Comparison of ENCODE assay signal across 13 cellular contexts in genomic region chr4:144970597-144970996, GRCh38.
DNase-seq lines count a peak whose midpoint lies in the region; ATAC-seq and TF ChIP-seq lines count a peak whose summit lies in the region.
"Had no signal": no experiment of that assay in that cellular context is flagged by ENCODE, and none has a peak within 500 bp of the region (broad histone marks: within the 10 kb centered on the region; RNA-seq: fewer than 3 reads in every experiment).

No MANE protein-coding gene starts in this region.

- no peak overlapping the region for H3K27ac Mint-ChIP-seq in MCF 10A (ENCODE audit: low read depth, unreplicated experiment)

- no peaks in the 10 kb centered on the region for H4K20me1 ChIP-seq in mammary epithelial cell (ENCODE audit: insufficient read depth, low read length)

- H3K4me3 Mint-ChIP-seq in MCF 10A (ENCODE audit: unreplicated experiment), result no peak overlapping the region
- H3K4me3 Mint-ChIP-seq: activated T-cell treated with anti-CD3 and anti-CD28 coated beads, Interleukin-2, amount 50 U/mL, for 4 hours had no signal

- H3K9me3 Mint-ChIP-seq in MCF 10A (ENCODE audit: unreplicated experiment), result no peaks in the 10 kb centered on the region

- H3K4me1 ChIP-seq in mammary epithelial cell (ENCODE audit: insufficient read depth, low read length) (peaks cover 20% of the 10 kb centered on the region), esophagus squamous epithelium (no peaks in the 10 kb centered on the region)
- H3K4me1 ChIP-seq: body of pancreas, sigmoid colon, upper lobe of left lung had no signal

- H3K27me3 ChIP-seq in mammary epithelial cell (ENCODE audit: insufficient read depth, low read length) (no peaks in the 10 kb centered on the region), esophagus squamous epithelium (no peaks in the 10 kb centered on the region)
- H3K27me3 ChIP-seq: body of pancreas, sigmoid colon, upper lobe of left lung had no signal

- ATAC-seq in HG02588 (IDR thresholded peaks at IDR 0.05; ENCODE audit: unreplicated experiment) (peak; percentile 65), HG03196 (IDR thresholded peaks at IDR 0.05; ENCODE audit: unreplicated experiment) (peak; percentile 76)
- ATAC-seq: activated T-cell treated with anti-CD3 and anti-CD28 coated beads, Interleukin-2, amount 50 U/mL, for 4 hours; body of pancreas had no signal

- peak overlapping the region; percentile 43 for H3K4me2 ChIP-seq in mammary epithelial cell (ENCODE audit: insufficient read depth, low read depth, low read length)

- WGBS in mammary epithelial cell (ENCODE audit: low coverage, missing lambda C conversion rate), result 57% methylated on average over 1 of the region's 1 CpG
- 64 to 76% methylated on average over 1 of the region's 1 CpG for WGBS in esophagus squamous epithelium, 2 donors

- intact Hi-C loops in mammary epithelial cell (cut with micrococcal nuclease), result no loop called here
- intact Hi-C loops in MCF 10A (cut with micrococcal nuclease), result no loop called here
- intact Hi-C loops in esophagus squamous epithelium (cut with DNase I), result no loop called here

- TF ChIP-seq POLR2A in esophagus squamous epithelium (IDR thresholded peaks at IDR 0.05), result no peak

- CTCF ChIA-PET in mammary epithelial cell (lab: Charles Lee; ENCODE audit: low non-redundant PET) (no interaction called here), MCF 10A (lab: Yijun Ruan, JAX) (interaction anchor here (0.6 kb wide), 1 partner anchor 90 kb away, joined by 3 read pairs; no protein-coding TSS in a partner anchor)

- BruUV-seq in mammary epithelial cell (replicated peaks; lab: Mats Ljungman, UMichigan), result no TSS peak
- BruUV-seq in MCF 10A (replicated peaks; lab: Mats Ljungman, UMichigan), result no TSS peak

- TF ChIP-seq CTCF in mammary epithelial cell (conservative IDR thresholded peaks at IDR 0.05 in 1 of 2, IDR thresholded peaks at IDR 0.05 in 1 of 2; ENCODE audit: extremely low read depth in 1 of 2, insufficient read depth in 1 of 2, low read depth in 1 of 2, low read length in 2 of 2), result no peak
- TF ChIP-seq CTCF in MCF 10A (IDR thresholded peaks at IDR 0.05; ENCODE audit: unreplicated experiment), result no peak
- no peak for TF ChIP-seq CTCF in esophagus squamous epithelium (IDR thresholded peaks at IDR 0.05)

- no peak overlapping the region for H3K9ac ChIP-seq in mammary epithelial cell (ENCODE audit: insufficient read depth, low read length)

- POLR2A ChIA-PET in MCF 10A (lab: Yijun Ruan, JAX), result no interaction called here

- no peaks in the 10 kb centered on the region for H3K79me2 ChIP-seq in mammary epithelial cell (ENCODE audit: insufficient read depth, low read length)

- no peak overlapping the region for H3K27ac ChIP-seq in mammary epithelial cell (ENCODE audit: insufficient read depth, low read depth, low read length)
- H3K27ac ChIP-seq in esophagus squamous epithelium, result no peak overlapping the region
- H3K27ac ChIP-seq: body of pancreas, sigmoid colon, upper lobe of left lung had no signal

- H3K36me3 ChIP-seq in mammary epithelial cell (ENCODE audit: insufficient read depth, low read length) (no peaks in the 10 kb centered on the region), esophagus squamous epithelium (no peaks in the 10 kb centered on the region)
- H3K36me3 ChIP-seq: sigmoid colon, upper lobe of left lung had no signal

- DNase-seq in mammary epithelial cell (no peak), MCF 10A (ENCODE audit: unreplicated experiment) (no peak), CD1c-positive myeloid dendritic cell (ENCODE audit: extremely low spot score) (no peak), Kasumi-1 (lab: John Stamatoyannopoulos, UW) (no peak), esophagus squamous epithelium (lab: John Stamatoyannopoulos, UW) (no peak)
- no peak for DNase-seq in activated CD8-positive, alpha-beta memory T cell treated with anti-CD3 and anti-CD28 coated beads, Interleukin-2, amount 50 U/mL, for 48 hours
- DNase-seq: 8988T; activated T-cell treated with anti-CD3 and anti-CD28 coated beads, Interleukin-2, amount 50 U/mL, for 4 hours; body of pancreas; sigmoid colon; upper lobe of left lung had no signal

- H3K4me3 ChIP-seq in mammary epithelial cell (replicated peaks in 1 of 3; ENCODE audit: insufficient read depth in 1 of 3, low read depth in 2 of 3, low read length in 3 of 3) (no peak overlapping the region), esophagus squamous epithelium (no peak overlapping the region)
- H3K4me3 ChIP-seq: body of pancreas, sigmoid colon, upper lobe of left lung had no signal

- no peaks in the 10 kb centered on the region for H3K27me3 Mint-ChIP-seq in MCF 10A (ENCODE audit: insufficient read depth, unreplicated experiment)

- peaks cover 11% of the 10 kb centered on the region for H3K4me1 Mint-ChIP-seq in MCF 10A (ENCODE audit: insufficient read depth, unreplicated experiment)

- peak overlapping the region; percentile 37 for H2AFZ ChIP-seq in mammary epithelial cell (ENCODE audit: low read depth, low read length)

- H3K9me3 ChIP-seq in mammary epithelial cell (replicated peaks; ENCODE audit: insufficient read depth, low read length), result no peaks in the 10 kb centered on the region
- peaks cover 0 to under 1% (median 0%) of the 10 kb centered on the region in 3 donors for H3K9me3 ChIP-seq in esophagus squamous epithelium
- H3K9me3 ChIP-seq: body of pancreas, sigmoid colon, upper lobe of left lung had no signal

- dilution Hi-C loops in mammary epithelial cell (cut with HindIII; ENCODE audit: low sequenced_read_pairs), result no loop called here

- H3K36me3 Mint-ChIP-seq in MCF 10A (ENCODE audit: insufficient read depth, unreplicated experiment), result no peaks in the 10 kb centered on the region

- in situ Hi-C loops in mammary epithelial cell (cut with MboI; ENCODE audit: low sequenced_read_pairs in 2 of 2), result no loop called here
